1 cellular context compared by ENCODE assay signal in the genomic region with DNA sequence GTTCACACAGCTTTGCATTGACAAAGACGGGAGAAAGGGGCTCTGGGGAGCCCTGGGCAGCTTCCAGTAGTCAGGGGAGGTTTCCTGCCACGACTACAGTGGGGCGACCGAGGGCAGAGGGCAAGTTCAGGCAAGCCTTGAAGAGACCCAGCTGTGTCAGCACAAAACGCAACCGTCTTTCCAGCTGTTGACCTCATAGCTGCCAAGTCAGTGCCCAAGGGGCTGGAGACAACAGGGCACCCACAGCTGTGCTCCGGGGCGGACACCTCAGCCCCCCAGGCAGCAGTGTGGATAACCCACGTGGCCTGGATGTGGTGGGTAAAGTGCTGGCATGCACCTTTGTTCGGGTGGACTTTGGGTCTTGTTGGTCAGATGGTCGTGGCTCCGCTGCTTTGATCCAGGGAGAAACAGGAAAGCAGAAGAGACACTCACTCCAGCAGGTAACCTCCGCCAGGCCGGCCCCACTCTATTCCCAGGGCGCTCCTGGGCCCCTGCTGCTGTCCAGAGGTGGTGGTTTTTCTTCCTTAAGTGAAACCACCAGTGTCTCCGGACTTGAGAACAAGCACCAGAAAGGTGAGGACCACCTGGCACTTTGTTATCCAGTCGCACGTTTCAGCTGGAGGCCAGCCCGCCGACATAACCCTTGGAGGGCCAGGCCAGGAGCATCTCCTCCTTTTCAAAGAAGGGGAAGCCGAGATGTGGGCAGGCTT.
TF ChIP-seq lines count a peak whose summit lies in the region.

No MANE protein-coding gene starts in this region.

TF ChIP-seq in A549, 52 proteins besides CTCF, POLR2A, EP300 and RAD21:
- TF ChIP-seq MAFK (IDR thresholded peaks at IDR 0.05; ENCODE audit: partially characterized antibody), result peak; percentile 67
- TF ChIP-seq, protein P1, sequence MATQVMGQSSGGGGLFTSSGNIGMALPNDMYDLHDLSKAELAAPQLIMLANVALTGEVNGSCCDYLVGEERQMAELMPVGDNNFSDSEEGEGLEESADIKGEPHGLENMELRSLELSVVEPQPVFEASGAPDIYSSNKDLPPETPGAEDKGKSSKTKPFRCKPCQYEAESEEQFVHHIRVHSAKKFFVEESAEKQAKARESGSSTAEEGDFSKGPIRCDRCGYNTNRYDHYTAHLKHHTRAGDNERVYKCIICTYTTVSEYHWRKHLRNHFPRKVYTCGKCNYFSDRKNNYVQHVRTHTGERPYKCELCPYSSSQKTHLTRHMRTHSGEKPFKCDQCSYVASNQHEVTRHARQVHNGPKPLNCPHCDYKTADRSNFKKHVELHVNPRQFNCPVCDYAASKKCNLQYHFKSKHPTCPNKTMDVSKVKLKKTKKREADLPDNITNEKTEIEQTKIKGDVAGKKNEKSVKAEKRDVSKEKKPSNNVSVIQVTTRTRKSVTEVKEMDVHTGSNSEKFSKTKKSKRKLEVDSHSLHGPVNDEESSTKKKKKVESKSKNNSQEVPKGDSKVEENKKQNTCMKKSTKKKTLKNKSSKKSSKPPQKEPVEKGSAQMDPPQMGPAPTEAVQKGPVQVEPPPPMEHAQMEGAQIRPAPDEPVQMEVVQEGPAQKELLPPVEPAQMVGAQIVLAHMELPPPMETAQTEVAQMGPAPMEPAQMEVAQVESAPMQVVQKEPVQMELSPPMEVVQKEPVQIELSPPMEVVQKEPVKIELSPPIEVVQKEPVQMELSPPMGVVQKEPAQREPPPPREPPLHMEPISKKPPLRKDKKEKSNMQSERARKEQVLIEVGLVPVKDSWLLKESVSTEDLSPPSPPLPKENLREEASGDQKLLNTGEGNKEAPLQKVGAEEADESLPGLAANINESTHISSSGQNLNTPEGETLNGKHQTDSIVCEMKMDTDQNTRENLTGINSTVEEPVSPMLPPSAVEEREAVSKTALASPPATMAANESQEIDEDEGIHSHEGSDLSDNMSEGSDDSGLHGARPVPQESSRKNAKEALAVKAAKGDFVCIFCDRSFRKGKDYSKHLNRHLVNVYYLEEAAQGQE (IDR thresholded peaks at IDR 0.05), result no peak
- no peak for TF ChIP-seq EHF (CRISPR knock-in tag; IDR thresholded peaks at IDR 0.05)
